Comparison of ENCODE assay signal across 9 cellular contexts in the genomic region with DNA sequence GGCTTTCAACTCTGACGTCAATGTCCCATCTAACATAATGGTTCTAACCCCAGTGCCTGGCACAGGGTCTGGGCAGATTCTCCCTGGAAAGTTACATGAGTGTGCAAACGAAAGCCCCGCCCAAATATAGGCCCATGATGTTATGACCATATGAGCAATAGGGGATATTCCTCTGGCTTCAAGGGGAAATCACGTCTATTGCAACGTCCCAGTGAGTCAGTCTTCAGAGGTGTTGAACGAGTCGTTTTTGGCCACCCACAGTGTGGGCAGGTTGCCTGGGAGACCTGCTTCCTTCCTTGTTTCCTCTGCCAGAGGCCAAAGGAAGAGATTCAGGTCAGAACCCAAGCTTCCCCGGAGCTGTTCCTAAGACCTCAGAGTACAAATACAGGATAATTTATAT. TPM values are rescaled to one million over a fixed set of nuclear protein-coding genes. Genes with fewer than 3 reads are reported as not detected.
A peak's percentile ranks its signal among the peaks of the same experiment; 100 is the strongest.
DNase-seq lines count a peak whose midpoint lies in the region; ATAC-seq and TF ChIP-seq lines count a peak whose summit lies in the region.
"Had no signal": no experiment of that assay in that cellular context is flagged by ENCODE, and none has a peak within 500 bp of the region (broad histone marks: within the 10 kb centered on the region; RNA-seq: fewer than 3 reads in every experiment).

No MANE protein-coding gene starts in this region.

- no peaks in the 10 kb centered on the region for H3K36me3 ChIP-seq in CD8-positive, alpha-beta T cell (ENCODE audit: insufficient read depth, low read length)
- H3K36me3 ChIP-seq: heart left ventricle had no signal

- DNase-seq in CD8-positive, alpha-beta T cell = peak in 3 of 7 experiments; percentile 52 to 72 (median 58)
- DNase-seq in activated CD8-positive, alpha-beta memory T cell treated with anti-CD3 and anti-CD28 coated beads for 24 hours = peak; percentile 81
- no peak for DNase-seq in naive B cell
- DNase-seq in GM19240 (ENCODE audit: insufficient read length, low spot score) = no peak

- H3K4me1 Mint-ChIP-seq in CD8-positive, alpha-beta T cell (ENCODE audit: low read depth) = peaks cover 75% of the 10 kb centered on the region
- H3K4me1 Mint-ChIP-seq in naive B cell = peaks cover 27 to 43% (median 29%) of the 10 kb centered on the region in 3 donors

- H3K27me3 Mint-ChIP-seq in CD8-positive, alpha-beta T cell (ENCODE audit: low read depth) = no peaks in the 10 kb centered on the region
- H3K27me3 Mint-ChIP-seq in naive B cell = no peaks in the 10 kb centered on the region

- peaks cover 57% of the 10 kb centered on the region for H3K36me3 Mint-ChIP-seq in CD8-positive, alpha-beta T cell
- H3K36me3 Mint-ChIP-seq in naive B cell = peaks cover 40 to 45% of the 10 kb centered on the region in 2 donors

- peaks cover 13% of the 10 kb centered on the region for H3K9me3 Mint-ChIP-seq in CD8-positive, alpha-beta T cell
- peaks cover 4 to 19% (median 13%) of the 10 kb centered on the region in 7 donors for H3K9me3 Mint-ChIP-seq in naive B cell

- no peaks in the 10 kb centered on the region for H3K27me3 ChIP-seq in CD8-positive, alpha-beta T cell (ENCODE audit: insufficient read depth, low read length)

- H3K4me3 Mint-ChIP-seq in CD8-positive, alpha-beta T cell = peak overlapping the region; percentile 4
- no peak overlapping the region for H3K4me3 Mint-ChIP-seq in naive B cell

- H3K4me3 ChIP-seq in CD8-positive, alpha-beta T cell (ENCODE audit: low read depth, low read length) = no peak overlapping the region
- H3K4me3 ChIP-seq: heart left ventricle had no signal

- CTCF ChIA-PET in CD8-positive, alpha-beta T cell (lab: Charles Lee) = interaction anchor here (0.7 to 1.5 kb wide), 3 partner anchors 63 to 307 kb away, joined by 3 to 7 read pairs (median 4); no protein-coding TSS in a partner anchor

- TF ChIP-seq CTCF in CD8-positive, alpha-beta T cell (IDR thresholded peaks at IDR 0.05) = no peak

- peaks cover 42% of the 10 kb centered on the region for H3K4me1 ChIP-seq in CD8-positive, alpha-beta T cell (ENCODE audit: insufficient read depth, low read length)

- no peak overlapping the region for H3K27ac ChIP-seq in CD8-positive, alpha-beta T cell (ENCODE audit: low read depth, low read length)

- peak overlapping the region; percentile 88 for H3K27ac Mint-ChIP-seq in CD8-positive, alpha-beta T cell
- peak overlapping the region in 4 of 6 donors; percentile 5 to 66 (median 42) for H3K27ac Mint-ChIP-seq in naive B cell

- intact Hi-C loops in CD8-positive, alpha-beta T cell (cut with DNase I, micrococcal nuclease) = loop anchor here in 1 of 2 experiments (5.0 kb wide), 1 partner anchor 57 kb away; no protein-coding TSS in a partner anchor

- H3K9me3 ChIP-seq in CD8-positive, alpha-beta T cell (ENCODE audit: low read length) = no peaks in the 10 kb centered on the region

- peak; percentile 64 for ATAC-seq in CD8-positive, alpha-beta T cell
- ATAC-seq in HG03565 (IDR thresholded peaks at IDR 0.05; ENCODE audit: unreplicated experiment) (peak; percentile 52), naive B cell (ENCODE audit: low read depth in 2 of 2) (peak in 1 of 2 donors; percentile 47), GM19023 (IDR thresholded peaks at IDR 0.05; ENCODE audit: unreplicated experiment) (no peak), HG03039 (IDR thresholded peaks at IDR 0.05; ENCODE audit: unreplicated experiment) (no peak), HG03280 (IDR thresholded peaks at IDR 0.05; ENCODE audit: unreplicated experiment) (no peak)

- POLR2A ChIA-PET in CD8-positive, alpha-beta T cell (lab: Charles Lee) = no interaction called here

RNA-seq across cellular contexts. Expression of a gene that starts 30.3 kb away (rescaled TPM):
- total RNA-seq in CD8-positive, alpha-beta T cell = 100 to 1,000 TPM; 154 to 155 TPM
- polyA plus RNA-seq in naive B cell (ENCODE audit: low read depth in 6 of 6) = 10 to 100 TPM in 3 of 6 donors, 1 to 10 TPM in 3; 9.7 to 24.8 (median 11.7) TPM

Comparison
In these comparisons a context has a peak if more than half of its experiments do, and no peak if none do; other contexts are left out.
1. ATAC-seq: peak in CD8-positive, alpha-beta T cell (single experiment) and HG03565 (single experiment); none in GM19023 (single experiment), HG03039 (single experiment) and HG03280 (single experiment).